Comparison of ENCODE assay signal across 27 cellular contexts in the genomic region with DNA sequence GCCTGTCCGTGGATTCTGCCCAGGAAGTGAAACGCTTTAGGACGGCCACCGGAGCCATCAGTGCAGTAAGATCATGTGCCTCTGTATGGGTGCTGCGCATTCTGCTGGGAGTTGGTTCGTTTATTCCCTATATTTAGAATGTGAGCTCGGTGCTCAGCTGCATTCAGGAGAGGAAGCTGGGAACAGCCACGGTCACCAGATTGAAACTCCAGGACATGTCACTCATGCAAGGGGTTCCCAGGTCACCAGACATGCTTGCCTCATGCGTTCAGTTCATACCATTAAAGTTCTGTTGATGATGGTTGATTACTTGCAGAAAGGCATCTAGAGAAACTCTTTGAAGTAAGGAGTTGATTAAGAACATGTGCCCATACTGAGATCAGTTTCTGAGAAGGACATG.
"Had no signal": no experiment of that assay in that cellular context is flagged by ENCODE, and none has a peak within 500 bp of the region (broad histone marks: within the 10 kb centered on the region; RNA-seq: fewer than 3 reads in every experiment).

No MANE protein-coding gene starts in this region.

- H3K27me3 Mint-ChIP-seq: activated CD4-positive, alpha-beta memory T cell treated with anti-CD3 and anti-CD28 coated beads for 36 hours; activated naive CD4-positive, alpha-beta T cell treated with anti-CD3 and anti-CD28 coated beads, Interleukin-2, amount 10 ng/mL, durations not matched to agents 7 days and 5 days; activated naive CD8-positive, alpha-beta T cell treated with anti-CD3 and anti-CD28 coated beads, Interleukin-2, amount 10 ng/mL, durations not matched to agents 7 days and 5 days; dendritic cell treated with granulocyte-macrophage colony-stimulating factor and Interleukin-4, amounts not matched to agents 40 ng/mL and 50 ng/mL, for 4 days; naive thymus-derived CD4-positive, alpha-beta T cell; stimulated activated naive CD8-positive, alpha-beta T cell treated with anti-CD3 and anti-CD28 coated beads, Interleukin-15, Interleukin-2, amounts not matched to agents 100 ng/mL and 50 ng/mL, for 24 hours; T-helper 17 cell had no signal

- H3K9me3 Mint-ChIP-seq: activated CD4-positive, alpha-beta memory T cell treated with anti-CD3 and anti-CD28 coated beads for 36 hours; activated naive CD4-positive, alpha-beta T cell treated with anti-CD3 and anti-CD28 coated beads, Interleukin-2, amount 10 ng/mL, durations not matched to agents 7 days and 5 days; activated naive CD8-positive, alpha-beta T cell treated with anti-CD3 and anti-CD28 coated beads, Interleukin-2, amount 10 ng/mL, durations not matched to agents 7 days and 5 days; dendritic cell treated with granulocyte-macrophage colony-stimulating factor and Interleukin-4, amounts not matched to agents 40 ng/mL and 50 ng/mL, for 4 days; mesothelial cell of epicardium; naive thymus-derived CD4-positive, alpha-beta T cell; stimulated activated effector memory CD8-positive, alpha-beta T cell treated with anti-CD3 and anti-CD28 coated beads, Interleukin-12 subunit alpha, Interleukin-12 subunit beta, amount 100 ng/mL, for 72 hours; stimulated activated naive CD8-positive, alpha-beta T cell treated with anti-CD3 and anti-CD28 coated beads, Interleukin-15, Interleukin-2, amounts not matched to agents 100 ng/mL and 50 ng/mL, for 24 hours had no signal

- H3K9me3 ChIP-seq: esophagus muscularis mucosa, pancreas, prostate gland, thyroid gland, upper lobe of left lung had no signal

- DNase-seq: activated CD4-positive, alpha-beta memory T cell treated with anti-CD3 and anti-CD28 coated beads for 36 hours; activated CD4-positive, alpha-beta T cell treated with anti-CD3 and anti-CD28 coated beads for 48 hours; activated CD8-positive, alpha-beta memory T cell treated with anti-CD3 and anti-CD28 coated beads, Interleukin-2, amount 50 U/mL, for 4 hours; activated gamma-delta T cell; activated naive CD4-positive, alpha-beta T cell treated with anti-CD3 and anti-CD28 coated beads, Interleukin-2, amount 10 ng/mL, durations not matched to agents 7 days and 5 days; activated naive CD8-positive, alpha-beta T cell treated with anti-CD3 and anti-CD28 coated beads, Interleukin-2, amount 10 ng/mL, durations not matched to agents 7 days and 5 days; activated T-cell treated with anti-CD3 and anti-CD28 coated beads, Interleukin-2, amount 50 U/mL, for 1 hour; brain microvascular endothelial cell; effector CD4-positive, alpha-beta T cell; mammary epithelial cell; naive thymus-derived CD4-positive, alpha-beta T cell; pancreas; small intestine; stimulated activated CD4-positive, alpha-beta T cell treated with anti-CD3 and anti-CD28 coated beads, Interleukin-4, amount 100 ng/mL, for 24 hours; T-helper 17 cell; T1000; thyroid gland; upper lobe of left lung; WERI-Rb-1 had no signal

- ATAC-seq: activated CD4-positive, CD25-positive, alpha-beta regulatory T cell treated with anti-CD3 and anti-CD28 coated beads, Interleukin-2, amount 50 U/mL, for 24 hours; naive thymus-derived CD4-positive, alpha-beta T cell; pancreas; SK-N-SH treated with all-trans-retinoic acid at 6 μM for 48 hours; stimulated activated effector memory CD8-positive, alpha-beta T cell treated with anti-CD3 and anti-CD28 coated beads, Interleukin-12 subunit alpha, Interleukin-12 subunit beta, amount 100 ng/mL, for 72 hours; T-helper 17 cell had no signal

- H3K27ac Mint-ChIP-seq: activated CD4-positive, alpha-beta memory T cell treated with anti-CD3 and anti-CD28 coated beads for 36 hours; activated naive CD4-positive, alpha-beta T cell treated with anti-CD3 and anti-CD28 coated beads, Interleukin-2, amount 10 ng/mL, durations not matched to agents 7 days and 5 days; activated naive CD8-positive, alpha-beta T cell treated with anti-CD3 and anti-CD28 coated beads, Interleukin-2, amount 10 ng/mL, durations not matched to agents 7 days and 5 days; dendritic cell treated with granulocyte-macrophage colony-stimulating factor and Interleukin-4, amounts not matched to agents 40 ng/mL and 50 ng/mL, for 4 days; mesothelial cell of epicardium; stimulated activated effector memory CD8-positive, alpha-beta T cell treated with anti-CD3 and anti-CD28 coated beads, Interleukin-12 subunit alpha, Interleukin-12 subunit beta, amount 100 ng/mL, for 72 hours; stimulated activated naive CD8-positive, alpha-beta T cell treated with anti-CD3 and anti-CD28 coated beads, Interleukin-15, Interleukin-2, amounts not matched to agents 100 ng/mL and 50 ng/mL, for 24 hours; T-helper 17 cell had no signal

- H3K4me1 Mint-ChIP-seq: activated naive CD4-positive, alpha-beta T cell treated with anti-CD3 and anti-CD28 coated beads, Interleukin-2, amount 10 ng/mL, durations not matched to agents 7 days and 5 days; activated naive CD8-positive, alpha-beta T cell treated with anti-CD3 and anti-CD28 coated beads, Interleukin-2, amount 10 ng/mL, durations not matched to agents 7 days and 5 days; mesothelial cell of epicardium had no signal

- H3K4me3 Mint-ChIP-seq: activated CD4-positive, alpha-beta memory T cell treated with anti-CD3 and anti-CD28 coated beads for 36 hours; activated naive CD4-positive, alpha-beta T cell treated with anti-CD3 and anti-CD28 coated beads, Interleukin-2, amount 10 ng/mL, durations not matched to agents 7 days and 5 days; activated naive CD8-positive, alpha-beta T cell treated with anti-CD3 and anti-CD28 coated beads, Interleukin-2, amount 10 ng/mL, durations not matched to agents 7 days and 5 days; dendritic cell treated with granulocyte-macrophage colony-stimulating factor and Interleukin-4, amounts not matched to agents 40 ng/mL and 50 ng/mL, for 4 days; mesothelial cell of epicardium; naive thymus-derived CD4-positive, alpha-beta T cell; stimulated activated effector memory CD8-positive, alpha-beta T cell treated with anti-CD3 and anti-CD28 coated beads, Interleukin-12 subunit alpha, Interleukin-12 subunit beta, amount 100 ng/mL, for 72 hours; stimulated activated naive CD8-positive, alpha-beta T cell treated with anti-CD3 and anti-CD28 coated beads, Interleukin-15, Interleukin-2, amounts not matched to agents 100 ng/mL and 50 ng/mL, for 24 hours; T-helper 17 cell had no signal

- H3K4me3 ChIP-seq: esophagus muscularis mucosa, pancreas, prostate gland, thyroid gland, upper lobe of left lung had no signal

- H3K27ac ChIP-seq: brain microvascular endothelial cell, esophagus muscularis mucosa, pancreas, prostate gland, thyroid gland, upper lobe of left lung, WERI-Rb-1 had no signal

- H3K27me3 ChIP-seq: brain microvascular endothelial cell, esophagus muscularis mucosa, pancreas, thyroid gland, upper lobe of left lung had no signal

- H3K4me1 ChIP-seq: esophagus muscularis mucosa, pancreas, prostate gland, thyroid gland, upper lobe of left lung had no signal
